In the genomic region with DNA sequence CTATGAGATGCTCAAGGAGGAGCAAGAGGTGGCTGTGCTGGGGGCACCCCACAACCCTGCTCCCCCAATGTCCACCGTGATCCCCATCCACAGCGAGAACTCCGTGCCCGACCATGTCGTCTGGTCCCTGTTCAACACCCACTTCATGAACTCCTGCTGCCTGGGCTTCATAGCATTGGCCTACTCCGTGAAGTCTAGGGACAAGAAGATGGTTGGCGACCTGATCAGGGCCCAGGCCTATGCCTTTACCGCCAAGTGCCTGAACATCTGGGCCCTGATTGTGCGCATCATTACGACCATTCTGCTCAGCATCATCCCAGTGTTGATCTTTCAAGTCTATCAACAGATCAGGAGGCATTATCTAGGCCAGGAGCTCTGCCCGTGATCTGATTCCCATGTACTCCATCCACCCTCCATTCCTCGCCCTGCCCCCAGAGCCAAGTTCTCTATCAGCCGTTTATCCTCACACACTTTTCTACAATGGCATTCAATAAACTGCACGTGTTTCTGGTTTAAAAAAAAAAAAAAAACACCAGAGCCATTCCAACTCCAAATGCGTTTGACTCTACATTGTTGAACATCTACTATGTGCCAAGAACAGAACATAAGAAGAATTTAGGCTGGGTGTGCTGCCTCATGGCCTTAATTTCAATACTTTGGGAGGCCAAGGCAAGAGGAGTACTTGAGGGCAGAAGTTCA, we compare ENCODE assay signal across 17 cellular contexts.
"Had no signal": no experiment of that assay in that cellular context is flagged by ENCODE, and none has a peak within 500 bp of the region (broad histone marks: within the 10 kb centered on the region; RNA-seq: fewer than 3 reads in every experiment).

No MANE protein-coding gene starts in this region.

- H3K27me3 ChIP-seq: breast epithelium, esophagus squamous epithelium had no signal

- ATAC-seq: activated CD4-positive, CD25-positive, alpha-beta regulatory T cell treated with anti-CD3 and anti-CD28 coated beads, Interleukin-2, amount 50 U/mL, for 24 hours; activated T-cell treated with anti-CD3 and anti-CD28 coated beads, Interleukin-2, amount 50 U/mL, for 72 hours; left lobe of liver had no signal

- H3K27ac Mint-ChIP-seq: activated CD4-positive, alpha-beta memory T cell treated with anti-CD3 and anti-CD28 coated beads for 36 hours; activated naive CD8-positive, alpha-beta T cell treated with anti-CD3 and anti-CD28 coated beads, Interleukin-2, amount 10 ng/mL, durations not matched to agents 7 days and 5 days; activated T-cell treated with anti-CD3 and anti-CD28 coated beads, Interleukin-2, amount 50 U/mL, for 72 hours had no signal

- H3K9me3 ChIP-seq: breast epithelium, esophagus squamous epithelium had no signal

- H3K27ac ChIP-seq: breast epithelium, esophagus squamous epithelium, parathyroid adenoma, skin epidermis had no signal

- H3K36me3 ChIP-seq: breast epithelium had no signal

- H3K9ac ChIP-seq: parathyroid adenoma had no signal

- H3K27me3 Mint-ChIP-seq: activated CD4-positive, alpha-beta memory T cell treated with anti-CD3 and anti-CD28 coated beads for 36 hours; activated naive CD8-positive, alpha-beta T cell treated with anti-CD3 and anti-CD28 coated beads, Interleukin-2, amount 10 ng/mL, durations not matched to agents 7 days and 5 days had no signal

- H2AFZ ChIP-seq: parathyroid adenoma had no signal

- H3K9me3 Mint-ChIP-seq: activated CD4-positive, alpha-beta memory T cell treated with anti-CD3 and anti-CD28 coated beads for 36 hours; activated naive CD8-positive, alpha-beta T cell treated with anti-CD3 and anti-CD28 coated beads, Interleukin-2, amount 10 ng/mL, durations not matched to agents 7 days and 5 days; activated T-cell treated with anti-CD3 and anti-CD28 coated beads, Interleukin-2, amount 50 U/mL, for 72 hours; neural crest cell had no signal

- H3K4me1 ChIP-seq: breast epithelium, parathyroid adenoma had no signal

- H3K4me3 Mint-ChIP-seq: activated CD4-positive, alpha-beta memory T cell treated with anti-CD3 and anti-CD28 coated beads for 36 hours; activated naive CD8-positive, alpha-beta T cell treated with anti-CD3 and anti-CD28 coated beads, Interleukin-2, amount 10 ng/mL, durations not matched to agents 7 days and 5 days; activated T-cell treated with anti-CD3 and anti-CD28 coated beads, Interleukin-2, amount 50 U/mL, for 72 hours; neural crest cell had no signal

- FAIRE-seq: islet of Langerhans had no signal

- DNase-seq: activated CD4-positive, alpha-beta memory T cell treated with anti-CD3 and anti-CD28 coated beads for 36 hours; activated naive CD8-positive, alpha-beta T cell treated with anti-CD3 and anti-CD28 coated beads, Interleukin-2, amount 10 ng/mL, durations not matched to agents 7 days and 5 days; activated T-cell treated with anti-CD3 and anti-CD28 coated beads, Interleukin-2, amount 50 U/mL, for 72 hours; anterior cingulate cortex; esophagus squamous epithelium; foreskin melanocyte; mammary epithelial cell; retina; stimulated activated naive CD4-positive, alpha-beta T cell; T-helper 2 cell had no signal

- H3K4me3 ChIP-seq: breast epithelium, esophagus squamous epithelium, skin epidermis had no signal
